Comparison of ENCODE assay signal across 15 cellular contexts in genomic region chr6:57013501-57013900, GRCh38. TPM values are rescaled to one million over a fixed set of nuclear protein-coding genes. Genes with fewer than 3 reads are reported as not detected.
DNase-seq lines count a peak whose midpoint lies in the region; ATAC-seq and TF ChIP-seq lines count a peak whose summit lies in the region.
"Had no signal": no experiment of that assay in that cellular context is flagged by ENCODE, and none has a peak within 500 bp of the region (broad histone marks: within the 10 kb centered on the region; RNA-seq: fewer than 3 reads in every experiment).

No MANE protein-coding gene starts in this region.

- no peaks in the 10 kb centered on the region for H3K36me3 ChIP-seq in OCI-LY3 (replicated peaks; ENCODE audit: low read depth, low read length)
- H3K36me3 ChIP-seq in prostate gland = no peaks in the 10 kb centered on the region
- H3K36me3 ChIP-seq: uterus had no signal

- H3K4me3 ChIP-seq in OCI-LY3 (ENCODE audit: low read length) = no peak overlapping the region
- H3K4me3 ChIP-seq in prostate gland = no peak overlapping the region
- H3K4me3 ChIP-seq: uterus had no signal

- H3K27ac Mint-ChIP-seq in osteocyte (ENCODE audit: unreplicated experiment) = peak overlapping the region; percentile 73
- H3K27ac Mint-ChIP-seq in effector memory CD8-positive, alpha-beta T cell = no peak overlapping the region

- H3K27ac ChIP-seq in OCI-LY3 (ENCODE audit: low read length) = no peak overlapping the region
- no peak overlapping the region for H3K27ac ChIP-seq in prostate gland
- H3K27ac ChIP-seq: uterus had no signal

- WGBS in prostate gland = 35% methylated on average over 4 of the region's 4 CpGs

- intact Hi-C loops in prostate gland (cut with DNase I) = no loop called here

- H3K4me1 ChIP-seq in OCI-LY3 (ENCODE audit: low read length) (no peaks in the 10 kb centered on the region), prostate gland (replicated peaks) (no peaks in the 10 kb centered on the region)
- H3K4me1 ChIP-seq: uterus had no signal

- H3K4me2 ChIP-seq in OCI-LY3 (ENCODE audit: low read length) = no peak overlapping the region

- no peak for ATAC-seq in effector memory CD8-positive, alpha-beta T cell (replicated peaks)
- ATAC-seq in GM21737 (IDR thresholded peaks at IDR 0.05; ENCODE audit: unreplicated experiment) = no peak
- ATAC-seq: activated T-cell treated with anti-CD3 and anti-CD28 coated beads, Interleukin-2, amount 50 U/mL, for 4 hours; HepG2; sciatic nerve had no signal

- no peak for TF ChIP-seq POLR2A in prostate gland (IDR thresholded peaks at IDR 0.05)

- peaks cover 18% of the 10 kb centered on the region for H3K4me1 Mint-ChIP-seq in osteocyte (ENCODE audit: unreplicated experiment)
- H3K4me1 Mint-ChIP-seq in effector memory CD8-positive, alpha-beta T cell (ENCODE audit: low read depth in 2 of 2) = no peaks in the 10 kb centered on the region
- H3K4me1 Mint-ChIP-seq: central memory CD8-positive, alpha-beta T cell had no signal

- DNase-seq in GM03348 (ENCODE audit: low spot score) (peak; percentile 71), epidermal melanocyte (ENCODE audit: insufficient read length, low spot score) (peak; percentile 21), osteocyte (ENCODE audit: extremely low spot score, unreplicated experiment) (no peak), prostate gland (ENCODE audit: low spot score) (no peak)
- DNase-seq in effector memory CD8-positive, alpha-beta T cell = no peak
- DNase-seq in effector CD8-positive, alpha-beta T cell (lab: John Stamatoyannopoulos, UW) = no peak
- DNase-seq: activated T-cell treated with anti-CD3 and anti-CD28 coated beads, Interleukin-2, amount 50 U/mL, for 4 hours; DMS79; hippocampal formation; uterus had no signal

- H3K27me3 ChIP-seq in OCI-LY3 (ENCODE audit: low read depth, low read length) (no peaks in the 10 kb centered on the region), prostate gland (replicated peaks; ENCODE audit: insufficient read depth) (no peaks in the 10 kb centered on the region)
- H3K27me3 ChIP-seq: uterus had no signal

- H3K4me3 Mint-ChIP-seq in osteocyte (ENCODE audit: unreplicated experiment) = no peak overlapping the region
- H3K4me3 Mint-ChIP-seq in effector memory CD8-positive, alpha-beta T cell = no peak overlapping the region
- H3K4me3 Mint-ChIP-seq: activated T-cell treated with anti-CD3 and anti-CD28 coated beads, Interleukin-2, amount 50 U/mL, for 4 hours; central memory CD8-positive, alpha-beta T cell had no signal

- no peaks in the 10 kb centered on the region for H3K79me2 ChIP-seq in OCI-LY3 (ENCODE audit: low read length)

- H4K20me1 ChIP-seq in OCI-LY3 (ENCODE audit: insufficient read depth, low read length) = no peaks in the 10 kb centered on the region

- no peaks in the 10 kb centered on the region for H3K27me3 Mint-ChIP-seq in osteocyte (ENCODE audit: unreplicated experiment)
- H3K27me3 Mint-ChIP-seq in effector memory CD8-positive, alpha-beta T cell = peaks cover 26 to 28% of the 10 kb centered on the region in 2 donors

- H3K9ac ChIP-seq in OCI-LY3 (ENCODE audit: low read length) = no peak overlapping the region

- H2AFZ ChIP-seq in OCI-LY3 (ENCODE audit: low read depth, low read length) = 0 out of 2 replicates have a peak overlapping the region, but pooled peaks have one; percentile 2

- H3K9me3 ChIP-seq in OCI-LY3 (ENCODE audit: insufficient read depth, low read length) (no peaks in the 10 kb centered on the region), prostate gland (no peaks in the 10 kb centered on the region)
- H3K9me3 ChIP-seq: uterus had no signal

- H3K36me3 Mint-ChIP-seq in osteocyte (ENCODE audit: unreplicated experiment) = no peaks in the 10 kb centered on the region
- H3K36me3 Mint-ChIP-seq in effector memory CD8-positive, alpha-beta T cell (ENCODE audit: insufficient read depth) = no peaks in the 10 kb centered on the region

- TF ChIP-seq CTCF in OCI-LY3 (IDR thresholded peaks at IDR 0.05; ENCODE audit: low read depth, low read length) (no peak), osteocyte (IDR thresholded peaks at IDR 0.05) (no peak), prostate gland (IDR thresholded peaks at IDR 0.05) (no peak)

- peaks cover 3% of the 10 kb centered on the region for H3K9me3 Mint-ChIP-seq in osteocyte (ENCODE audit: unreplicated experiment)
- no peaks in the 10 kb centered on the region for H3K9me3 Mint-ChIP-seq in effector memory CD8-positive, alpha-beta T cell
- H3K9me3 Mint-ChIP-seq: activated T-cell treated with anti-CD3 and anti-CD28 coated beads, Interleukin-2, amount 50 U/mL, for 4 hours; central memory CD8-positive, alpha-beta T cell had no signal

RNA-seq across cellular contexts. Expression of gene KIAA1586, which starts 33.0 kb away (rescaled TPM):
- total RNA-seq in osteocyte (15.7 and 18.1 TPM in 2 replicates), prostate gland (1 to 10 TPM; 7.8 to 9.2 TPM)

RNA-seq across cellular contexts. Expression of gene BEND6, which starts 58.6 kb away (rescaled TPM):
- total RNA-seq in osteocyte (7.0 and 9.2 TPM in 2 replicates), prostate gland (1 to 10 TPM in 1 of 2 donors, under 1 TPM in 1; 0.32 to 3.2 TPM)

Comparison
In these comparisons a context has a peak if more than half of its experiments do, and no peak if none do; other contexts are left out.
1. DNase-seq: peak in GM03348 (single experiment) and epidermal melanocyte (single experiment); none in osteocyte (single experiment), effector memory CD8-positive, alpha-beta T cell (0 of 3), prostate gland (single experiment) and effector CD8-positive, alpha-beta T cell (single experiment).